Comparison of ENCODE assay signal across 8 cellular contexts in genomic region chr2:19474128-19474527, GRCh38.
DNase-seq lines count a peak whose midpoint lies in the region; ATAC-seq and TF ChIP-seq lines count a peak whose summit lies in the region.

No MANE protein-coding gene starts in this region.

- H3K4me1 ChIP-seq in BE2C, result no peaks in the 10 kb centered on the region

- no peaks in the 10 kb centered on the region for H3K27me3 ChIP-seq in BE2C

- ATAC-seq in GM21528 (IDR thresholded peaks at IDR 0.05; ENCODE audit: low FRiP score, unreplicated experiment), result peak; percentile 97

- no peaks in the 10 kb centered on the region for H3K9me3 ChIP-seq in BE2C

- no peak for TF ChIP-seq CTCF in BE2C (IDR thresholded peaks at IDR 0.05; ENCODE audit: low read depth, low read length)

- H3K4me3 ChIP-seq in BE2C (ENCODE audit: low read depth, low read length), result no peak overlapping the region

- no peaks in the 10 kb centered on the region for H3K36me3 ChIP-seq in BE2C

- DNase-seq in GM03348 (ENCODE audit: low spot score) (peak; percentile 57), HT-29 (ENCODE audit: low spot score) (peak; percentile 9), activated T-cell treated with anti-CD3 and anti-CD28 coated beads for 24 hours (ENCODE audit: low read depth) (peak; percentile 2), iris pigment epithelial cell (ENCODE audit: low read depth) (peak; percentile 73), 8988T (no peak), BE2C (no peak), middle frontal gyrus (ENCODE audit: extremely low spot score, low spot score) (no peak)

Comparison
In these comparisons a context has a peak if more than half of its experiments do, and no peak if none do; other contexts are left out.
1. DNase-seq: peak in GM03348 (single experiment), HT-29 (single experiment), activated T-cell treated with anti-CD3 and anti-CD28 coated beads for 24 hours (single experiment) and iris pigment epithelial cell (single experiment); none in 8988T (single experiment), BE2C (single experiment) and middle frontal gyrus (single experiment).